In the genomic region with DNA sequence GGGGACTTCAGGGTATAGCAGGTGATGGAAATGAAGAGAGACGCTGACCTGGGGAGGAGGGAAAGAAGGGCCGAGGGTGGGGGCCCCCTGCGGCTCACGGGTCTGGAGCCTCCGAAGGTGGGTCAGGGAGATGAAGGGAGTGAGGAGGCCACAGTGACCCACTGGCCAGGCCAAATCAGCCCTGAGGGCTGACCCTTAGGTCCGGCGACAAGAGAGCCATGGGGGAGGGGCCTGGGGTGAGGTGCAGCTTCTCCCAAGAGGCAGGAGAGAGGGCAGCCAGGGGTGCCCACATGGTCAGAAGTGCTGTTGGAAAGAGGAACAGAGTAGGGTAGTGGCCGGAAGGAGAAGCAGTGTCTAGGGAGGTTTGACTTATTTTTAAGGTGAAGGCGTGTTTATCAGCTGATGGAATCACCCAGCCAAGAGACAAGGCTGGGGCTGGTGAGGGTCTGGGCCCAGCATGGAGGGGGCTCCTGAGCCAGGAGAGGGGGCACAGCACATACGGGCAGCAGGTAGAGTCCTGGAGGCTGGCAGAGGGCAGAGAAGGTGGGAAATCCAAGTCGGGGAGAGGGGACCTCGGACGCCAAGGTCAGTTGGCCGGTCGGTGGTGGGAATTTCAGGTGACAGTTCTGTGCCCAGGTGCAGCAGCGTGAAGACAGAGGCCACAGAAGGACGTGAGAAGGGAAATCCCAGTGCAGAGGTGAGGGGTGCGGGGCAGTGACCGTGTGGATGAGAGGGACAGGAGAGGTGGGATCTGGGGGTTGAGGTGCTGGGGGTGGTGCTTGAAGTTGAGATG, we compare ENCODE assay signal across 18 cellular contexts. TPM values are rescaled to one million over a fixed set of nuclear protein-coding genes. Genes with fewer than 3 reads are reported as not detected.
DNase-seq lines count a peak whose midpoint lies in the region; ATAC-seq, FAIRE-seq and TF ChIP-seq lines count a peak whose summit lies in the region.
"Had no signal": no experiment of that assay in that cellular context is flagged by ENCODE, and none has a peak within 500 bp of the region (broad histone marks: within the 10 kb centered on the region; RNA-seq: fewer than 3 reads in every experiment).

No MANE protein-coding gene starts in this region.

- no peaks in the 10 kb centered on the region for H3K9me3 Mint-ChIP-seq in endodermal cell
- no peaks in the 10 kb centered on the region for H3K9me3 Mint-ChIP-seq in activated CD4-positive, alpha-beta T cell treated with anti-CD3 and anti-CD28 coated beads, Interleukin-2, amount 10 ng/mL, durations not matched to agents 7 days and 5 days
- H3K9me3 Mint-ChIP-seq: activated T-cell treated with anti-CD3 and anti-CD28 coated beads, Interleukin-2, amount 50 U/mL, for 72 hours; effector memory CD8-positive, alpha-beta T cell; nephron progenitor cell had no signal

- 87 to 93% methylated on average over 11 to 19 of the region's 19 CpGs for WGBS in endodermal cell (ENCODE audit: insufficient coverage in 1 of 2, insufficient read length in 1 of 2), 2 experiments

- H3K4me3 ChIP-seq in H7 (ENCODE audit: insufficient read depth, low read depth, low read length), result no peak overlapping the region
- H3K4me3 ChIP-seq in OCI-LY3 (ENCODE audit: low read length), result peak overlapping the region; percentile 43
- H3K4me3 ChIP-seq in endodermal cell (ENCODE audit: low read length), result no peak overlapping the region
- H3K4me3 ChIP-seq: gastrocnemius medialis, thyroid gland had no signal

- H3K36me3 ChIP-seq in H7 (replicated peaks; ENCODE audit: control insufficient read depth, insufficient read depth, low read length), result no peaks in the 10 kb centered on the region
- no peaks in the 10 kb centered on the region for H3K36me3 ChIP-seq in OCI-LY3 (replicated peaks; ENCODE audit: low read depth, low read length)
- no peaks in the 10 kb centered on the region for H3K36me3 ChIP-seq in endodermal cell (ENCODE audit: control insufficient read depth, insufficient read depth, low read length)
- H3K36me3 ChIP-seq: gastrocnemius medialis, thyroid gland had no signal

- no peaks in the 10 kb centered on the region for H3K36me3 Mint-ChIP-seq in endodermal cell (ENCODE audit: low read depth)
- no peaks in the 10 kb centered on the region for H3K36me3 Mint-ChIP-seq in activated CD4-positive, alpha-beta T cell treated with anti-CD3 and anti-CD28 coated beads, Interleukin-2, amount 10 ng/mL, durations not matched to agents 7 days and 5 days (ENCODE audit: low read depth)

- peaks cover 8% of the 10 kb centered on the region for H3K27me3 Mint-ChIP-seq in endodermal cell (ENCODE audit: insufficient read depth)
- peaks cover 6% of the 10 kb centered on the region for H3K27me3 Mint-ChIP-seq in activated CD4-positive, alpha-beta T cell treated with anti-CD3 and anti-CD28 coated beads, Interleukin-2, amount 10 ng/mL, durations not matched to agents 7 days and 5 days

- H3K9me3 ChIP-seq in OCI-LY3 (ENCODE audit: insufficient read depth, low read length), result no peaks in the 10 kb centered on the region
- H3K9me3 ChIP-seq in endodermal cell (ENCODE audit: control insufficient read depth, low read length), result no peaks in the 10 kb centered on the region
- H3K9me3 ChIP-seq: gastrocnemius medialis, thyroid gland had no signal

- no peak for FAIRE-seq in GM12892 (lab: Jason Lieb, UNC)
- FAIRE-seq: islet of Langerhans, small intestine had no signal

- CTCF ChIA-PET in activated CD4-positive, alpha-beta T cell treated with anti-CD3 and anti-CD28 coated beads, Interleukin-2, amount 10 ng/mL, durations not matched to agents 7 days and 5 days (lab: Charles Lee), result no interaction called here

- H3K9ac ChIP-seq in OCI-LY3 (ENCODE audit: low read length), result peak overlapping the region; percentile 24; the same call in 1 of the 2 replicates
- H3K9ac ChIP-seq in endodermal cell (ENCODE audit: extremely low read depth, low read length, poor library complexity, severe bottlenecking), result no peak overlapping the region

- TF ChIP-seq POLR2A in GM18505 (IDR thresholded peaks at IDR 0.05; ENCODE audit: borderline replicate concordance, extremely low read depth, insufficient read depth, insufficient read length) (no peak), GM12892 (IDR thresholded peaks at IDR 0.05; ENCODE audit: low read depth, low read length) (no peak)

- POLR2A ChIA-PET in activated CD4-positive, alpha-beta T cell treated with anti-CD3 and anti-CD28 coated beads, Interleukin-2, amount 10 ng/mL, durations not matched to agents 7 days and 5 days (lab: Charles Lee), result no interaction called here

- no peaks in the 10 kb centered on the region for H3K27me3 ChIP-seq in H7 (ENCODE audit: control insufficient read depth, insufficient read depth, low read length)
- peaks cover 24% of the 10 kb centered on the region for H3K27me3 ChIP-seq in OCI-LY3 (ENCODE audit: low read depth, low read length)
- no peaks in the 10 kb centered on the region for H3K27me3 ChIP-seq in endodermal cell (ENCODE audit: control insufficient read depth, insufficient read depth, low read length, poor library complexity, severe bottlenecking)
- H3K27me3 ChIP-seq: thyroid gland had no signal

- H3K27ac Mint-ChIP-seq in endodermal cell, result no peak overlapping the region
- no peak overlapping the region for H3K27ac Mint-ChIP-seq in activated CD4-positive, alpha-beta T cell treated with anti-CD3 and anti-CD28 coated beads, Interleukin-2, amount 10 ng/mL, durations not matched to agents 7 days and 5 days
- H3K27ac Mint-ChIP-seq: activated T-cell treated with anti-CD3 and anti-CD28 coated beads, Interleukin-2, amount 50 U/mL, for 72 hours; nephron progenitor cell had no signal

- H3K4me1 Mint-ChIP-seq in endodermal cell, result no peaks in the 10 kb centered on the region
- no peaks in the 10 kb centered on the region for H3K4me1 Mint-ChIP-seq in activated CD4-positive, alpha-beta T cell treated with anti-CD3 and anti-CD28 coated beads, Interleukin-2, amount 10 ng/mL, durations not matched to agents 7 days and 5 days

- ATAC-seq in GM18505 (IDR thresholded peaks at IDR 0.05; ENCODE audit: unreplicated experiment), result no peak
- ATAC-seq: activated CD4-positive, CD25-positive, alpha-beta regulatory T cell treated with anti-CD3 and anti-CD28 coated beads, Interleukin-2, amount 50 U/mL, for 24 hours; activated T-cell treated with anti-CD3 and anti-CD28 coated beads, Interleukin-2, amount 50 U/mL, for 72 hours; effector memory CD8-positive, alpha-beta T cell; gastrocnemius medialis had no signal

- peak overlapping the region; percentile 22; the same call in 1 of the 2 replicates for H2AFZ ChIP-seq in OCI-LY3 (ENCODE audit: low read depth, low read length)

- H3K27ac ChIP-seq in OCI-LY3 (ENCODE audit: low read length), result no peak overlapping the region
- no peak overlapping the region for H3K27ac ChIP-seq in endodermal cell (ENCODE audit: low read depth, low read length)
- H3K27ac ChIP-seq: gastrocnemius medialis, thyroid gland had no signal

- H3K4me3 Mint-ChIP-seq in endodermal cell, result no peak overlapping the region
- H3K4me3 Mint-ChIP-seq in activated CD4-positive, alpha-beta T cell treated with anti-CD3 and anti-CD28 coated beads, Interleukin-2, amount 10 ng/mL, durations not matched to agents 7 days and 5 days, result no peak overlapping the region
- H3K4me3 Mint-ChIP-seq: activated T-cell treated with anti-CD3 and anti-CD28 coated beads, Interleukin-2, amount 50 U/mL, for 72 hours; effector memory CD8-positive, alpha-beta T cell; nephron progenitor cell had no signal

- no peaks in the 10 kb centered on the region for H3K79me2 ChIP-seq in OCI-LY3 (ENCODE audit: low read length)

- H3K4me2 ChIP-seq in OCI-LY3 (ENCODE audit: low read length), result peak overlapping the region; percentile 54

- DNase-seq in H7 (peak; percentile 46), endodermal cell (peak; percentile 32), posterior vena cava (ENCODE audit: low spot score) (peak; percentile 80), NCI-H1048 (lab: John Stamatoyannopoulos, UW) (no peak), GM12892 (ENCODE audit: insufficient read length) (no peak)
- no peak for DNase-seq in activated CD4-positive, alpha-beta T cell treated with anti-CD3 and anti-CD28 coated beads, Interleukin-2, amount 10 ng/mL, durations not matched to agents 7 days and 5 days
- DNase-seq: activated T-cell treated with anti-CD3 and anti-CD28 coated beads, Interleukin-2, amount 50 U/mL, for 72 hours; effector memory CD8-positive, alpha-beta T cell; gastrocnemius medialis; NCI-H446; nephron progenitor cell; small intestine; thyroid gland had no signal

- intact Hi-C loops in posterior vena cava (cut with DNase I), result no loop called here

- no peaks in the 10 kb centered on the region for H4K20me1 ChIP-seq in OCI-LY3 (ENCODE audit: insufficient read depth, low read length)

- H3K4me1 ChIP-seq in OCI-LY3 (ENCODE audit: low read length) (peaks cover 23% of the 10 kb centered on the region), endodermal cell (ENCODE audit: control insufficient read depth, insufficient read depth, low read length) (no peaks in the 10 kb centered on the region)
- H3K4me1 ChIP-seq: gastrocnemius medialis, thyroid gland had no signal

- TF ChIP-seq CTCF in OCI-LY3 (IDR thresholded peaks at IDR 0.05; ENCODE audit: low read depth, low read length) (no peak), endodermal cell (conservative IDR thresholded peaks at IDR 0.05) (no peak)

RNA-seq across cellular contexts. Expression of gene LINC01488, which starts 49.0 kb away (rescaled TPM):
- total RNA-seq in H7 (2014; rRNA removed; shearing (Covaris generic)), result not detected in 2 replicates
- total RNA-seq in endodermal cell (not detected), posterior vena cava (not detected)
- polyA plus RNA-seq in endodermal cell (2013, experiment 1 of 2), result not detected
- polyA plus RNA-seq in endodermal cell (2013, experiment 2 of 2), result not detected
- not detected for polyA plus RNA-seq in GM12892 (2012; ENCODE audit: missing spikeins)
- not detected for total RNA-seq in activated CD4-positive, alpha-beta T cell treated with anti-CD3 and anti-CD28 coated beads, Interleukin-2, amount 10 ng/mL, durations not matched to agents 7 days and 5 days
- total RNA-seq: activated T-cell treated with anti-CD3 and anti-CD28 coated beads, Interleukin-2, amount 50 U/mL, for 72 hours; aorta; gastrocnemius medialis; thyroid gland had no signal
- polyA plus RNA-seq: aorta, small intestine had no signal

Comparison
In these comparisons a context has a peak if more than half of its experiments do, and no peak if none do; other contexts are left out.
1. DNase-seq: peak in H7 (single experiment), endodermal cell (single experiment) and posterior vena cava (single experiment); none in NCI-H1048 (single experiment), GM12892 (single experiment) and activated CD4-positive, alpha-beta T cell treated with anti-CD3 and anti-CD28 coated beads, Interleukin-2, amount 10 ng/mL, durations not matched to agents 7 days and 5 days (single experiment).